Comparison of ENCODE assay signal across 8 cellular contexts in the genomic region with DNA sequence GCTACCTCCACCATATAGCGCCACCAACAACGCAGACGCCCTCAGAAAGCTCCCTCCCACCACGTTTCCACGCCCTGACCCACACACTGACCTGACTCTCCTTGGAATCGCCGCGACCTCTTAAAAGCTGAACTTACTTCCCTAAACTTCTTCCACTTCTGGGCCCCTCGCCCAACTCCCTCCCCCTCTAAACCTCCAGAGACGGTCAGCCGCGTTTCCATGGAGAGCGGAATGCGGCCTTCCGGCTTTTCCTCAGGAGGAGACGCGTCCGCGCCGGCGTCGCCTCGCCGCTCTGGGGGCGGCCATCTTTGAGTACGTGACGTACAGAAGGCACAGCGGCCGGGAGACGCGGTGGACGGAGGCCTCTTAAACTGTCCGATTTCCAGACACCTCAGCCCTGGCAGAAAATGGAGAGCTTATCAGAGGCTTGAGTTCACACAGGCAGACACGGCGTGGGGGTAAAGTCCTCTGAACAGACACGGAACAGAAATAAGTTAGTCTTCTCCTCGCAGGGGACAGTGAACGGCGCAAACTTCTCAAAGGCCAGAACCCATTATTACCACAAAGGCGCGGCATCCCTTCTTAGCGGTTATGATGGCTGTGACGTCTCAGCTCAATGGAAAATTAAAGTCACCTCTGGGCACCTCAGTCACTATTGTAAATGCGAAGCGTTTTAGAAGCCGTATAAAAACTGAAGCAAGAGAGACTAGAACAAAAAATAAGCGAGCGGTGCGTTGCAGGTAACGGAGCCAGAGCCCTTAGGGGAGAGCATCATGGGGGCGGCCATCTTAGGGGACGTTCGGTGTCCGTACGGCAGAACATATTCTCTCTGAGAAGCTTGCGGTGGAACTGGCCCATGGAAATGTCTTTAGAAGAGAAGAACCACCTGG. TPM values are rescaled to one million over a fixed set of nuclear protein-coding genes. Genes with fewer than 3 reads are reported as not detected.
DNase-seq lines count a peak whose midpoint lies in the region; ATAC-seq and TF ChIP-seq lines count a peak whose summit lies in the region.

A gene (minus strand): TSS at position 235 of the 890 bp plus-strand sequence. CDS start 1,970 bp downstream, outside the sequence.

- H3K9me3 Mint-ChIP-seq in brain: peaks cover 36 to 69% (median 50%) of the 10 kb centered on the region in 5 experiments

- DNase-seq in NCI-H2029 treated with DMSO at 0.1 percent for 48 hours (lab: John Stamatoyannopoulos, UW) (peak; percentile 82), UCSD-AML1 (lab: John Stamatoyannopoulos, UW; ENCODE audit: unreplicated experiment) (peak; percentile 95), iPS DF 4.7 (ENCODE audit: extremely low read depth, low spot score) (peak; percentile 93), sigmoid colon (peak; percentile 97), NCI-H1048 (lab: John Stamatoyannopoulos, UW) (no peak)

- H3K27ac Mint-ChIP-seq in brain: peak within 1 kb of the TSS; percentile 99 to 100 (median 99)

- peaks cover 72% of the 10 kb centered on the region for H3K36me3 Mint-ChIP-seq in brain

- WGBS in sigmoid colon, 2 donors: 1 to 3% methylated on average over 56 of the region's 56 CpGs

- TF ChIP-seq EP300 in sigmoid colon (IDR thresholded peaks at IDR 0.05): peak in 1 of 4 donors; percentile 8

- H3K4me1 ChIP-seq in sigmoid colon: peaks cover 0 to 4% (median 0%) of the 10 kb centered on the region in 4 donors

- peaks cover 3 to 29% (median 6%) of the 10 kb centered on the region in 4 donors for H3K36me3 ChIP-seq in sigmoid colon

- ATAC-seq in GM18498 (IDR thresholded peaks at IDR 0.05; ENCODE audit: unreplicated experiment) (peak; percentile 93), HG02938 (IDR thresholded peaks at IDR 0.05; ENCODE audit: unreplicated experiment) (peak; percentile 81)

- intact Hi-C loops in sigmoid colon (cut with DNase I): loop anchor here (2.0 kb wide), 4 partner anchors 20 to 62 kb away; a partner anchor contains a TSS

- peaks cover 44% of the 10 kb centered on the region for H3K4me1 Mint-ChIP-seq in brain

- H3K27ac ChIP-seq in sigmoid colon: peak within 1 kb of the TSS; percentile 90 to 94 (median 92)

- H3K4me3 Mint-ChIP-seq in brain: peak within 1 kb of the TSS; percentile 89 to 98 (median 93)

- H3K27me3 Mint-ChIP-seq in brain: peaks cover 6% of the 10 kb centered on the region

- TF ChIP-seq POLR2A in sigmoid colon (IDR thresholded peaks at IDR 0.05): peak in 1 of 2 donors; percentile 27

- H3K4me3 ChIP-seq in sigmoid colon: peak within 1 kb of the TSS; percentile 57 to 71 (median 66)

- no peaks in the 10 kb centered on the region for H3K27me3 ChIP-seq in sigmoid colon

- H3K9me3 ChIP-seq in sigmoid colon: peaks cover 0 to 9% (median 4%) of the 10 kb centered on the region in 4 donors

- TF ChIP-seq CTCF in brain (conservative IDR thresholded peaks at IDR 0.05) (no peak), sigmoid colon (IDR thresholded peaks at IDR 0.05) (no peak)

RNA-seq across cellular contexts. Expression of the gene that starts here (rescaled TPM):
- polyA plus RNA-seq in brain (ENCODE audit: insufficient read depth, low read depth, low replicate concordance) (2.6 TPM), sigmoid colon (1 to 10 TPM; 1.8 to 5.2 (median 3.0) TPM)
- 10 to 100 TPM in 3 of 4 donors, 1 to 10 TPM in 1; 10.0 to 17.1 (median 11.9) TPM for total RNA-seq in sigmoid colon
